Comparison of ENCODE assay signal across 24 cellular contexts in genomic region chr3:142726017-142726416, GRCh38. TPM values are rescaled to one million over a fixed set of nuclear protein-coding genes. Genes with fewer than 3 reads are reported as not detected.
DNase-seq lines count a peak whose midpoint lies in the region; ATAC-seq and TF ChIP-seq lines count a peak whose summit lies in the region.
"Had no signal": no experiment of that assay in that cellular context is flagged by ENCODE, and none has a peak within 500 bp of the region (broad histone marks: within the 10 kb centered on the region; RNA-seq: fewer than 3 reads in every experiment).

No MANE protein-coding gene starts in this region.

- no peaks in the 10 kb centered on the region for H3K9me3 ChIP-seq in GM23248 (ENCODE audit: low read depth)
- no peaks in the 10 kb centered on the region for H3K9me3 ChIP-seq in Loucy (ENCODE audit: insufficient read depth, low read depth, low read length)
- no peaks in the 10 kb centered on the region for H3K9me3 ChIP-seq in endocrine pancreas (ENCODE audit: control insufficient read depth, low read length)
- H3K9me3 ChIP-seq in neural progenitor cell (ENCODE audit: low read depth) = no peaks in the 10 kb centered on the region
- H3K9me3 ChIP-seq: pancreas, SJSA1 had no signal

- H3K36me3 ChIP-seq in GM23248 (ENCODE audit: low read depth) = peaks cover 5% of the 10 kb centered on the region; the same call in 1 of the 2 replicates
- no peaks in the 10 kb centered on the region for H3K36me3 ChIP-seq in Loucy (ENCODE audit: insufficient read depth, low read length)
- no peaks in the 10 kb centered on the region for H3K36me3 ChIP-seq in endocrine pancreas (ENCODE audit: control insufficient read depth, insufficient read depth, low read length)
- no peaks in the 10 kb centered on the region for H3K36me3 ChIP-seq in neural progenitor cell
- H3K36me3 ChIP-seq: brain microvascular endothelial cell, pancreas had no signal

- H3K4me2 ChIP-seq in GM23248 (ENCODE audit: unreplicated experiment) (peak overlapping the region; percentile 81), Loucy (ENCODE audit: low read depth, low read length, poor library complexity, severe bottlenecking) (peak overlapping the region; percentile 16), neural progenitor cell (peak overlapping the region; percentile 90)

- H3K9me2 ChIP-seq in GM23248 (ENCODE audit: insufficient read depth) = no peaks in the 10 kb centered on the region
- no peaks in the 10 kb centered on the region for H3K9me2 ChIP-seq in Loucy (replicated peaks; ENCODE audit: low read depth, low read length)

- no peak for DNase-seq in GM23248
- DNase-seq in neural progenitor cell (ENCODE audit: low spot score) = no peak
- no peak for DNase-seq in activated CD8-positive, alpha-beta memory T cell treated with anti-CD3 and anti-CD28 coated beads, Interleukin-2, amount 10 ng/mL, durations not matched to agents 7 days and 5 days
- DNase-seq in COLO829 (ENCODE audit: low spot score) = no peak
- DNase-seq in left cardiac atrium = no peak
- DNase-seq: activated CD4-positive, alpha-beta T cell treated with anti-CD3 and anti-CD28 coated beads, Interleukin-2, amount 10 ng/mL, durations not matched to agents 24 days and 14 days; activated naive CD8-positive, alpha-beta T cell treated with anti-CD3 and anti-CD28 coated beads, Interleukin-2, amount 10 ng/mL, durations not matched to agents 7 days and 5 days; brain microvascular endothelial cell; CD8-positive, alpha-beta memory T cell; DND-41; foreskin keratinocyte; KG1; NCI-H1694; NCI-H226; NCI-H82; pancreas; stimulated activated CD4-positive, alpha-beta T cell treated with anti-CD3 and anti-CD28 coated beads, Interleukin-1b, Interleukin-23, amount 100 ng/mL, for 48 hours; stimulated activated naive B cell treated with anti-CD40 and anti-IgM and Interleukin-4, amounts not matched to agents 10 μg/mL and 1 μg/mL and 100 μg/mL, for 72 hours; T-helper 17 cell had no signal

- in situ Hi-C loops in GM23248 (cut with MboI) = no loop called here

- 7 to 19% methylated on average over 1 of the region's 1 CpG for WGBS in GM23248 (ENCODE audit: low coverage in 1 of 2, low lambda C conversion rate in 2 of 2, missing lambda C conversion rate in 2 of 2), 2 experiments

- peaks cover 6% of the 10 kb centered on the region for H3K9me3 Mint-ChIP-seq in neural progenitor cell
- H3K9me3 Mint-ChIP-seq in activated CD8-positive, alpha-beta memory T cell treated with anti-CD3 and anti-CD28 coated beads, Interleukin-2, amount 10 ng/mL, durations not matched to agents 7 days and 5 days (ENCODE audit: low read depth) = no peaks in the 10 kb centered on the region
- H3K9me3 Mint-ChIP-seq: activated T-helper 17 cell treated with anti-CD3 and anti-CD28 coated beads, Interleukin-2, amount 50 U/mL, for 72 hours had no signal

- H3K4me3 ChIP-seq in GM23248 = no peak overlapping the region; the same call in 1 of the 2 replicates
- H3K4me3 ChIP-seq in Loucy (ENCODE audit: low read length, poor library complexity, severe bottlenecking) = no peak overlapping the region
- H3K4me3 ChIP-seq in endocrine pancreas (ENCODE audit: control insufficient read depth, insufficient read depth, low read length) = peak overlapping the region; percentile 11
- no peak overlapping the region for H3K4me3 ChIP-seq in neural progenitor cell
- H3K4me3 ChIP-seq: pancreas had no signal

- peak overlapping the region; percentile 72 for H3K4me3 Mint-ChIP-seq in neural progenitor cell
- no peak overlapping the region for H3K4me3 Mint-ChIP-seq in activated CD8-positive, alpha-beta memory T cell treated with anti-CD3 and anti-CD28 coated beads, Interleukin-2, amount 10 ng/mL, durations not matched to agents 7 days and 5 days
- H3K4me3 Mint-ChIP-seq: dendritic cell treated with granulocyte-macrophage colony-stimulating factor and Interleukin-4, amounts not matched to agents 40 ng/mL and 50 ng/mL, for 4 days had no signal

- TF ChIP-seq CTCF in Loucy (conservative IDR thresholded peaks at IDR 0.05; ENCODE audit: low read length) = no peak
- no peak for TF ChIP-seq CTCF in neural progenitor cell (IDR thresholded peaks at IDR 0.05)

- H3K36me3 Mint-ChIP-seq in neural progenitor cell = peaks cover 5% of the 10 kb centered on the region
- no peaks in the 10 kb centered on the region for H3K36me3 Mint-ChIP-seq in activated CD8-positive, alpha-beta memory T cell treated with anti-CD3 and anti-CD28 coated beads, Interleukin-2, amount 10 ng/mL, durations not matched to agents 7 days and 5 days

- H3K9ac ChIP-seq in GM23248 (no peak overlapping the region), Loucy (ENCODE audit: low read depth, low read length, poor library complexity, severe bottlenecking) (no peak overlapping the region), endocrine pancreas (ENCODE audit: control insufficient read depth, insufficient read depth, low read length) (no peak overlapping the region), neural progenitor cell (no peak overlapping the region)

- H3K79me2 ChIP-seq in GM23248 (ENCODE audit: insufficient read depth) (peaks cover 54% of the 10 kb centered on the region), Loucy (ENCODE audit: insufficient read depth, low read length) (peaks cover 11% of the 10 kb centered on the region), neural progenitor cell (ENCODE audit: low read depth) (peaks cover 44% of the 10 kb centered on the region)

- no peak overlapping the region for H3K27ac Mint-ChIP-seq in neural progenitor cell
- no peak overlapping the region for H3K27ac Mint-ChIP-seq in activated CD8-positive, alpha-beta memory T cell treated with anti-CD3 and anti-CD28 coated beads, Interleukin-2, amount 10 ng/mL, durations not matched to agents 7 days and 5 days
- H3K27ac Mint-ChIP-seq: activated CD4-positive, alpha-beta T cell treated with anti-CD3 and anti-CD28 coated beads, Interleukin-2, amount 10 ng/mL, durations not matched to agents 24 days and 14 days; activated naive CD8-positive, alpha-beta T cell treated with anti-CD3 and anti-CD28 coated beads, Interleukin-2, amount 10 ng/mL, durations not matched to agents 7 days and 5 days; activated T-helper 17 cell treated with anti-CD3 and anti-CD28 coated beads, Interleukin-2, amount 50 U/mL, for 72 hours; dendritic cell treated with granulocyte-macrophage colony-stimulating factor and Interleukin-4, amounts not matched to agents 40 ng/mL and 50 ng/mL, for 4 days; stimulated activated naive B cell treated with anti-CD40 and anti-IgM and Interleukin-4, amounts not matched to agents 10 μg/mL and 1 μg/mL and 100 μg/mL, for 72 hours had no signal

- H4K20me1 ChIP-seq in GM23248 (ENCODE audit: insufficient read depth) (no peaks in the 10 kb centered on the region), Loucy (ENCODE audit: insufficient read depth, low read length, poor library complexity, severe bottlenecking) (no peaks in the 10 kb centered on the region), neural progenitor cell (ENCODE audit: low read depth) (peaks cover 7% of the 10 kb centered on the region)

- intact Hi-C loops in left cardiac atrium (cut with DNase I) = loop anchor here in 1 of 2 donors (10.0 kb wide), 1 partner anchor 141 kb away; no protein-coding TSS in a partner anchor

- no peaks in the 10 kb centered on the region for H3K27me3 ChIP-seq in GM23248 (replicated peaks; ENCODE audit: insufficient read depth)
- H3K27me3 ChIP-seq in Loucy (ENCODE audit: insufficient read depth, low read length, poor library complexity, severe bottlenecking) = no peaks in the 10 kb centered on the region
- no peaks in the 10 kb centered on the region for H3K27me3 ChIP-seq in endocrine pancreas (ENCODE audit: control insufficient read depth, insufficient read depth, low read length)
- H3K27me3 ChIP-seq in neural progenitor cell = no peaks in the 10 kb centered on the region
- H3K27me3 ChIP-seq: brain microvascular endothelial cell, foreskin keratinocyte, pancreas, SJSA1 had no signal

- H3K27me3 Mint-ChIP-seq in neural progenitor cell (ENCODE audit: insufficient read depth, low read depth) = no peaks in the 10 kb centered on the region
- peaks cover 47% of the 10 kb centered on the region for H3K27me3 Mint-ChIP-seq in activated CD8-positive, alpha-beta memory T cell treated with anti-CD3 and anti-CD28 coated beads, Interleukin-2, amount 10 ng/mL, durations not matched to agents 7 days and 5 days
- H3K27me3 Mint-ChIP-seq: T-helper 17 cell had no signal

- H2AFZ ChIP-seq in GM23248 = no peak overlapping the region
- no peak overlapping the region for H2AFZ ChIP-seq in Loucy (ENCODE audit: low read length)
- H2AFZ ChIP-seq in neural progenitor cell (replicated peaks) = no peak overlapping the region

- CTCF ChIA-PET in activated CD8-positive, alpha-beta memory T cell treated with anti-CD3 and anti-CD28 coated beads, Interleukin-2, amount 10 ng/mL, durations not matched to agents 7 days and 5 days (lab: Charles Lee) = no interaction called here

- H3K4me1 ChIP-seq in GM23248 (ENCODE audit: insufficient read depth) (peaks cover 9% of the 10 kb centered on the region; the same call in 1 of the 2 replicates), Loucy (ENCODE audit: insufficient read depth, low read length, poor library complexity, severe bottlenecking) (peaks cover 13% of the 10 kb centered on the region), endocrine pancreas (ENCODE audit: control insufficient read depth, insufficient read depth, low read length) (peaks cover 14% of the 10 kb centered on the region), neural progenitor cell (peaks cover 11% of the 10 kb centered on the region)
- H3K4me1 ChIP-seq: pancreas, SJSA1 had no signal

- H3K4me1 Mint-ChIP-seq in neural progenitor cell = peaks cover 19% of the 10 kb centered on the region
- peaks cover 12% of the 10 kb centered on the region for H3K4me1 Mint-ChIP-seq in activated CD8-positive, alpha-beta memory T cell treated with anti-CD3 and anti-CD28 coated beads, Interleukin-2, amount 10 ng/mL, durations not matched to agents 7 days and 5 days
- H3K4me1 Mint-ChIP-seq: activated T-helper 17 cell treated with anti-CD3 and anti-CD28 coated beads, Interleukin-2, amount 50 U/mL, for 72 hours had no signal

- no peaks in the 10 kb centered on the region for H3F3A ChIP-seq in GM23248 (ENCODE audit: insufficient read depth)
- H3F3A ChIP-seq in Loucy (ENCODE audit: low read depth) = no peaks in the 10 kb centered on the region
- H3F3A ChIP-seq in neural progenitor cell (ENCODE audit: low read depth) = peaks cover 19% of the 10 kb centered on the region

- H3K27ac ChIP-seq in GM23248 (no peak overlapping the region), neural progenitor cell (no peak overlapping the region)
- H3K27ac ChIP-seq: brain microvascular endothelial cell, foreskin keratinocyte, pancreas, SJSA1 had no signal

- ATAC-seq in activated CD8-positive, alpha-beta memory T cell treated with anti-CD3 and anti-CD28 coated beads, Interleukin-2, amount 10 ng/mL, durations not matched to agents 7 days and 5 days = no peak
- ATAC-seq in left cardiac atrium = no peak
- ATAC-seq: activated T-helper 17 cell treated with anti-CD3 and anti-CD28 coated beads, Interleukin-2, amount 50 U/mL, for 72 hours; foreskin keratinocyte; pancreas; stimulated activated naive B cell treated with anti-CD40 and anti-IgM and Interleukin-4, amounts not matched to agents 10 μg/mL and 1 μg/mL and 100 μg/mL, for 72 hours; T-helper 17 cell had no signal

RNA-seq across cellular contexts. Expression of gene TRPC1, which starts 2.2 kb away (rescaled TPM):
- total RNA-seq in GM23248 (2014; rRNA removed; shearing (Covaris generic)) = 17.1 and 20.4 TPM in 2 replicates
- polyA plus RNA-seq in GM23248 (2016; fragmentation: Nextera tagmentation; extraction: Ambion mirVana) = 5.1 and 7.7 TPM in 2 replicates
- total RNA-seq in neural progenitor cell (ENCODE audit: low replicate concordance) (36.4 and 45.1 TPM in 2 replicates), left cardiac atrium (10 to 100 TPM; 12.2 to 18.6 TPM)
- 1 to 10 TPM; 2.1 to 2.9 TPM for total RNA-seq in activated CD8-positive, alpha-beta memory T cell treated with anti-CD3 and anti-CD28 coated beads, Interleukin-2, amount 10 ng/mL, durations not matched to agents 7 days and 5 days

Comparison
In these comparisons a context has a peak if more than half of its experiments do, and no peak if none do; other contexts are left out.
1. H3K4me2 ChIP-seq: peak in every context shown above with its lines; median percentile 90 in neural progenitor cell; 81 in GM23248; 16 in Loucy.